ENCODE assay signal across 8 cellular contexts in genomic region chr1:234727018-234727757, GRCh38.
DNase-seq lines count a peak whose midpoint lies in the region; ATAC-seq and TF ChIP-seq lines count a peak whose summit lies in the region.

No MANE protein-coding gene starts in this region.

- POLR2A ChIA-PET in GM10248 (lab: Yijun Ruan, JAX): interaction anchor here (0.6 kb wide), 1 partner anchor 134 kb away, joined by 3 read pairs; no protein-coding TSS in a partner anchor

- ATAC-seq in activated T-helper 17 cell treated with anti-CD3 and anti-CD28 coated beads, Interleukin-2, amount 50 U/mL, for 72 hours (replicated peaks): no peak
- ATAC-seq in HG03460 (IDR thresholded peaks at IDR 0.05; ENCODE audit: unreplicated experiment) (no peak), HG02623 (IDR thresholded peaks at IDR 0.05; ENCODE audit: unreplicated experiment) (no peak)

- H3K27ac Mint-ChIP-seq in activated T-helper 17 cell treated with anti-CD3 and anti-CD28 coated beads, Interleukin-2, amount 50 U/mL, for 72 hours: peak overlapping the region; percentile 97

- H3K9ac ChIP-seq in HUES64 (ENCODE audit: low read depth, low read length): no peak overlapping the region

- H3K4me1 ChIP-seq in HUES64 (ENCODE audit: insufficient read depth, low read length) (peaks cover 54% of the 10 kb centered on the region), mesodermal cell (ENCODE audit: control insufficient read depth, insufficient read depth, low read length, poor library complexity, severe bottlenecking) (peaks cover 97% of the 10 kb centered on the region)

- 74% methylated on average over 7 of the region's 7 CpGs for WGBS in HUES64
- 49 to 89% methylated on average over 3 to 5 of the region's 7 CpGs for WGBS in mesodermal cell (ENCODE audit: insufficient coverage in 2 of 2), 2 experiments

- H3K9me3 Mint-ChIP-seq in activated T-helper 17 cell treated with anti-CD3 and anti-CD28 coated beads, Interleukin-2, amount 50 U/mL, for 72 hours: no peaks in the 10 kb centered on the region

- H3K27ac ChIP-seq in HUES64 (ENCODE audit: low read depth, low read length) (peak overlapping the region; percentile 60), mesodermal cell (ENCODE audit: low read depth, low read length, severe bottlenecking) (peak overlapping the region; percentile 100)

- H3K36me3 ChIP-seq in HUES64 (ENCODE audit: insufficient read depth, low read length) (no peaks in the 10 kb centered on the region), mesodermal cell (ENCODE audit: control insufficient read depth, insufficient read depth, low read length) (no peaks in the 10 kb centered on the region)

- H3K9me3 ChIP-seq in HUES64 (ENCODE audit: insufficient read depth, low read depth, low read length) (no peaks in the 10 kb centered on the region), mesodermal cell (ENCODE audit: control insufficient read depth, low read length) (no peaks in the 10 kb centered on the region)

- H3K36me3 Mint-ChIP-seq in activated T-helper 17 cell treated with anti-CD3 and anti-CD28 coated beads, Interleukin-2, amount 50 U/mL, for 72 hours (ENCODE audit: low read depth): peaks cover 7% of the 10 kb centered on the region

- no peak overlapping the region for H3K4me3 ChIP-seq in HUES64 (ENCODE audit: low read length)
- no peak overlapping the region for H3K4me3 ChIP-seq in mesodermal cell (ENCODE audit: extremely low read depth, insufficient read depth, low read length, poor library complexity, severe bottlenecking)

- no peak for TF ChIP-seq CTCF in GM10248 (IDR thresholded peaks at IDR 0.05; ENCODE audit: control extremely low read depth, extremely low read depth, low read depth, missing control alignments)

- CTCF ChIA-PET in GM10248 (lab: Yijun Ruan, JAX): interaction anchor here (1.3 to 3.3 kb wide), 5 partner anchors 8 to 36 kb away, joined by 3 to 9 read pairs (median 5); no protein-coding TSS in a partner anchor

- H3K27me3 Mint-ChIP-seq in activated T-helper 17 cell treated with anti-CD3 and anti-CD28 coated beads, Interleukin-2, amount 50 U/mL, for 72 hours: no peaks in the 10 kb centered on the region

- no peaks in the 10 kb centered on the region for H3K27me3 ChIP-seq in HUES64 (ENCODE audit: insufficient read depth, low read length)

- DNase-seq in GM10248 (ENCODE audit: extremely low spot score) (peak; percentile 64), mucosa of gallbladder (ENCODE audit: low spot score) (no peak), KG1 (lab: John Stamatoyannopoulos, UW) (no peak)

- peak overlapping the region; percentile 83 for H3K4me3 Mint-ChIP-seq in activated T-helper 17 cell treated with anti-CD3 and anti-CD28 coated beads, Interleukin-2, amount 50 U/mL, for 72 hours

- peaks cover 54% of the 10 kb centered on the region for H3K4me1 Mint-ChIP-seq in activated T-helper 17 cell treated with anti-CD3 and anti-CD28 coated beads, Interleukin-2, amount 50 U/mL, for 72 hours
